ENCODE assay signal across 10 cellular contexts in genomic region chr3:49199244-49199899, GRCh38. TPM values are rescaled to one million over a fixed set of nuclear protein-coding genes. Genes with fewer than 3 reads are reported as not detected.
DNase-seq lines count a peak whose midpoint lies in the region; ATAC-seq and TF ChIP-seq lines count a peak whose summit lies in the region.
"Had no signal": no experiment of that assay in that cellular context is flagged by ENCODE, and none has a peak within 500 bp of the region (broad histone marks: within the 10 kb centered on the region; RNA-seq: fewer than 3 reads in every experiment).

No MANE protein-coding gene starts in this region.

- H3K9me2 ChIP-seq in Karpas-422 (replicated peaks; ENCODE audit: insufficient read depth, low read length) = no peaks in the 10 kb centered on the region

- no peak overlapping the region for H2AFZ ChIP-seq in Karpas-422 (ENCODE audit: low read length)

- H3K4me3 Mint-ChIP-seq in activated CD4-positive, alpha-beta T cell treated with anti-CD3 and anti-CD28 coated beads for 36 hours = no peak overlapping the region

- no peak for TF ChIP-seq POLR2A in testis (IDR thresholded peaks at IDR 0.05)

- H3K27me3 Mint-ChIP-seq in activated CD4-positive, alpha-beta T cell treated with anti-CD3 and anti-CD28 coated beads for 36 hours = peaks cover 19% of the 10 kb centered on the region

- H3K27me3 ChIP-seq in testis = no peaks in the 10 kb centered on the region
- H3K27me3 ChIP-seq in Karpas-422 (ENCODE audit: low read length) = no peaks in the 10 kb centered on the region

- DNase-seq in activated CD4-positive, alpha-beta T cell treated with anti-CD3 and anti-CD28 coated beads for 36 hours = peak; percentile 48
- no peak for DNase-seq in activated CD4-positive, alpha-beta T cell treated with anti-CD3 and anti-CD28 coated beads for 1 hour
- DNase-seq in epithelial cell of esophagus (ENCODE audit: low read depth) = peak; percentile 29
- peak; percentile 43 to 85 for DNase-seq in lung microvascular endothelial cell (ENCODE audit: low read depth in 2 of 2)
- DNase-seq in testis = peak; percentile 96
- DNase-seq in HCEC 1CT = no peak
- no peak for DNase-seq in Karpas-422
- DNase-seq: NCI-H510A treated with DMSO at 0.1 percent for 48 hours had no signal

- H3K27ac ChIP-seq in testis (peak overlapping the region; percentile 76 to 84), Karpas-422 (ENCODE audit: low read length) (no peak overlapping the region)
- H3K27ac ChIP-seq: A549 had no signal

- intact Hi-C loops in activated CD4-positive, alpha-beta T cell treated with anti-CD3 and anti-CD28 coated beads for 36 hours (cut with DNase I, micrococcal nuclease) = no loop called here
- intact Hi-C loops in testis (cut with DNase I; ENCODE audit: low total_unique reads) = no loop called here

- H3K4me1 ChIP-seq in testis (peaks cover 3% of the 10 kb centered on the region), Karpas-422 (ENCODE audit: low read length) (no peaks in the 10 kb centered on the region)
- H3K4me1 ChIP-seq: A549 had no signal

- no peaks in the 10 kb centered on the region for H3K9me3 ChIP-seq in testis
- H3K9me3 ChIP-seq in Karpas-422 (ENCODE audit: low read length) = no peaks in the 10 kb centered on the region
- H3K9me3 ChIP-seq: A549 had no signal

- no peak overlapping the region for H3K4me2 ChIP-seq in Karpas-422 (ENCODE audit: low read depth, low read length, poor library complexity, severe bottlenecking)
- H3K4me2 ChIP-seq: A549 had no signal

- H3K4me1 Mint-ChIP-seq in activated CD4-positive, alpha-beta T cell treated with anti-CD3 and anti-CD28 coated beads for 36 hours = no peaks in the 10 kb centered on the region

- no peak for TF ChIP-seq CTCF in epithelial cell of esophagus (IDR thresholded peaks at IDR 0.05; ENCODE audit: insufficient read depth, low read depth, low read length, missing control alignments)
- TF ChIP-seq CTCF in testis (IDR thresholded peaks at IDR 0.05) = no peak

- no peaks in the 10 kb centered on the region for H3K79me2 ChIP-seq in Karpas-422 (ENCODE audit: low read length)

- POLR2A ChIA-PET in activated CD4-positive, alpha-beta T cell treated with anti-CD3 and anti-CD28 coated beads for 36 hours (lab: Charles Lee) = interaction anchor here (0.6 kb wide), 1 partner anchor 239 kb away, joined by 7 read pairs; no protein-coding TSS in a partner anchor

- no peaks in the 10 kb centered on the region for H3K36me3 Mint-ChIP-seq in activated CD4-positive, alpha-beta T cell treated with anti-CD3 and anti-CD28 coated beads for 36 hours (ENCODE audit: low read depth)

- CTCF ChIA-PET in activated CD4-positive, alpha-beta T cell treated with anti-CD3 and anti-CD28 coated beads for 36 hours (lab: Charles Lee) = no interaction called here

- H3K4me3 ChIP-seq in epithelial cell of esophagus (ENCODE audit: low read length) (no peak overlapping the region), testis (peak overlapping the region; percentile 57 to 63), Karpas-422 (ENCODE audit: low read length) (no peak overlapping the region)
- H3K4me3 ChIP-seq: A549 had no signal

- WGBS in testis, 2 donors = 26 to 39% methylated on average over 11 to 52 of the region's 52 CpGs

- H3K36me3 ChIP-seq in testis (ENCODE audit: low read depth, missing control alignments) (no peaks in the 10 kb centered on the region), Karpas-422 (ENCODE audit: insufficient read depth, low read length) (no peaks in the 10 kb centered on the region)

- H3K9me3 Mint-ChIP-seq in activated CD4-positive, alpha-beta T cell treated with anti-CD3 and anti-CD28 coated beads for 36 hours (ENCODE audit: low read depth) = no peaks in the 10 kb centered on the region

- no peaks in the 10 kb centered on the region for H4K20me1 ChIP-seq in Karpas-422 (ENCODE audit: insufficient read depth, low read depth, low read length)

- H3K27ac Mint-ChIP-seq in activated CD4-positive, alpha-beta T cell treated with anti-CD3 and anti-CD28 coated beads for 36 hours = no peak overlapping the region

- peak; percentile 39 for ATAC-seq in activated CD4-positive, alpha-beta T cell treated with anti-CD3 and anti-CD28 coated beads for 36 hours
- ATAC-seq in HG03439 (IDR thresholded peaks at IDR 0.05; ENCODE audit: unreplicated experiment) = no peak
- ATAC-seq: A549 had no signal

- no peak overlapping the region for H3K9ac ChIP-seq in Karpas-422 (ENCODE audit: low read length)

RNA-seq across cellular contexts. Expression of gene KLHDC8B, which starts 28.0 kb away (rescaled TPM):
- 1 to 10 TPM; 1.2 to 3.1 TPM for total RNA-seq in activated CD4-positive, alpha-beta T cell treated with anti-CD3 and anti-CD28 coated beads for 36 hours
- total RNA-seq in lung microvascular endothelial cell = 46.9 and 144 TPM in 2 replicates
- total RNA-seq in testis = 10 to 100 TPM; 56.6 to 78.2 TPM
- polyA plus RNA-seq in testis (ENCODE audit: insufficient read depth, low read depth, low replicate concordance) = 55.8 TPM
- 8.4 and 16.5 TPM in 2 replicates for total RNA-seq in Karpas-422 (2014; rRNA removed; shearing (Covaris generic); ENCODE audit: low replicate concordance)

RNA-seq across cellular contexts. Expression of gene CCDC71, which starts 33.2 kb away (rescaled TPM):
- 10 to 100 TPM; 19.5 to 22.2 TPM for total RNA-seq in activated CD4-positive, alpha-beta T cell treated with anti-CD3 and anti-CD28 coated beads for 36 hours
- total RNA-seq in lung microvascular endothelial cell (10.7 and 20.2 TPM in 2 replicates), testis (10 to 100 TPM; 34.3 to 55.0 TPM)
- polyA plus RNA-seq in testis (ENCODE audit: insufficient read depth, low read depth, low replicate concordance) = 27.6 TPM
- 18.4 and 22.0 TPM in 2 replicates for total RNA-seq in Karpas-422 (2014; rRNA removed; shearing (Covaris generic); ENCODE audit: low replicate concordance)

Comparison
In these comparisons a context has a peak if more than half of its experiments do, and no peak if none do; other contexts are left out.
1. DNase-seq: peak in activated CD4-positive, alpha-beta T cell treated with anti-CD3 and anti-CD28 coated beads for 36 hours (single experiment), epithelial cell of esophagus (single experiment), lung microvascular endothelial cell (2 of 2) and testis (single experiment); none in activated CD4-positive, alpha-beta T cell treated with anti-CD3 and anti-CD28 coated beads for 1 hour (single experiment), HCEC 1CT (single experiment) and Karpas-422 (single experiment).
2. H3K4me3 ChIP-seq: peak in testis (2 of 2); none in epithelial cell of esophagus (single experiment) and Karpas-422 (single experiment).